8 cellular contexts compared by ENCODE assay signal in genomic region chr6:35624341-35625070, GRCh38.
DNase-seq lines count a peak whose midpoint lies in the region; ATAC-seq, FAIRE-seq and TF ChIP-seq lines count a peak whose summit lies in the region.

No MANE protein-coding gene starts in this region.

- 93% methylated on average over 9 of the region's 9 CpGs; no CpG with 5 or more reads in 1 of the 2 experiments for WGBS in H1 (ENCODE audit: extremely low coverage in 1 of 2, insufficient coverage in 1 of 2, insufficient read length in 1 of 2, insufficient replicate concordance in 2 of 2, low coverage in 1 of 2, low lambda C conversion rate in 2 of 2, missing lambda C conversion rate in 1 of 2), 2 experiments

- H3K4ac ChIP-seq in H1 (replicated peaks; ENCODE audit: insufficient read length, low read depth, low read length): no peak overlapping the region

- H3K79me2 ChIP-seq in PC-9 (ENCODE audit: low read depth): no peaks in the 10 kb centered on the region
- no peaks in the 10 kb centered on the region for H3K79me2 ChIP-seq in H1 (ENCODE audit: control insufficient read depth in 1 of 2, insufficient read depth in 2 of 2, low read length in 2 of 2)

- no peak overlapping the region for H3K14ac ChIP-seq in H1 (ENCODE audit: insufficient read length)

- H3K4me3 ChIP-seq in PC-9: no peak overlapping the region
- no peak overlapping the region for H3K4me3 ChIP-seq in H1 (ENCODE audit: extremely low read depth in 1 of 4, insufficient read depth in 2 of 4, low read depth in 3 of 4, low read length in 4 of 4)
- no peak overlapping the region for H3K4me3 ChIP-seq in effector memory CD4-positive, alpha-beta T cell (ENCODE audit: insufficient read depth, low read depth, low read length, poor library complexity, severe bottlenecking)

- H3K9me3 ChIP-seq in PC-9 (ENCODE audit: insufficient read depth, low read depth) (no peaks in the 10 kb centered on the region), H1 (ENCODE audit: insufficient read depth in 2 of 2, low read depth in 1 of 2, low read length in 1 of 2) (no peaks in the 10 kb centered on the region)
- no peaks in the 10 kb centered on the region for H3K9me3 ChIP-seq in effector memory CD4-positive, alpha-beta T cell (ENCODE audit: control insufficient read depth, low read length)

- no peak overlapping the region for H2BK15ac ChIP-seq in H1 (ENCODE audit: low read length)

- H3K27me3 ChIP-seq in PC-9 (ENCODE audit: insufficient read depth, low read depth) (no peaks in the 10 kb centered on the region), H1 (replicated peaks in 1 of 4; ENCODE audit: control insufficient read depth in 3 of 4, extremely low read depth in 1 of 4, insufficient read depth in 3 of 4, low read length in 3 of 4) (no peaks in the 10 kb centered on the region)
- no peaks in the 10 kb centered on the region for H3K27me3 ChIP-seq in effector memory CD4-positive, alpha-beta T cell (replicated peaks; ENCODE audit: control insufficient read depth, insufficient read depth, low read length, poor library complexity, severe bottlenecking)

- peaks cover 12% of the 10 kb centered on the region for H3K4me1 Mint-ChIP-seq in activated CD4-positive, alpha-beta T cell treated with anti-CD3 and anti-CD28 coated beads, Interleukin-2, amount 10 ng/mL, durations not matched to agents 24 days and 14 days
- peaks cover 7% of the 10 kb centered on the region for H3K4me1 Mint-ChIP-seq in stimulated activated effector memory CD8-positive, alpha-beta T cell treated with anti-CD3 and anti-CD28 coated beads, Interleukin-12 subunit alpha, Interleukin-12 subunit beta, amount 100 ng/mL, for 72 hours

- peak overlapping the region; percentile 69 for H3K27ac Mint-ChIP-seq in activated CD4-positive, alpha-beta T cell treated with anti-CD3 and anti-CD28 coated beads, Interleukin-2, amount 10 ng/mL, durations not matched to agents 24 days and 14 days
- no peak overlapping the region for H3K27ac Mint-ChIP-seq in stimulated activated effector memory CD8-positive, alpha-beta T cell treated with anti-CD3 and anti-CD28 coated beads, Interleukin-12 subunit alpha, Interleukin-12 subunit beta, amount 100 ng/mL, for 72 hours

- H3K9me2 ChIP-seq in PC-9 (ENCODE audit: insufficient read depth): no peaks in the 10 kb centered on the region

- no peak overlapping the region for H2BK120ac ChIP-seq in H1 (replicated peaks; ENCODE audit: low read depth, low read length)

- H4K20me1 ChIP-seq in PC-9 (ENCODE audit: insufficient read depth) (no peaks in the 10 kb centered on the region), H1 (replicated peaks in 1 of 2; ENCODE audit: control insufficient read depth in 1 of 2, insufficient read depth in 2 of 2, low read length in 2 of 2) (no peaks in the 10 kb centered on the region)

- FAIRE-seq in H1 (lab: Jason Lieb, UNC) (no peak), RCC 7860 (lab: Jason Lieb, UNC) (no peak)

- no peaks in the 10 kb centered on the region for H3K27me3 Mint-ChIP-seq in activated CD4-positive, alpha-beta T cell treated with anti-CD3 and anti-CD28 coated beads, Interleukin-2, amount 10 ng/mL, durations not matched to agents 24 days and 14 days

- BruUV-seq in PC-9 (replicated peaks; lab: Mats Ljungman, UMichigan): no TSS peak

- no peaks in the 10 kb centered on the region for H3K36me3 ChIP-seq in PC-9 (ENCODE audit: low read depth)
- peaks cover 0 to 3% (median 0%) of the 10 kb centered on the region in 4 experiments; a peak in 3 of 8 replicates for H3K36me3 ChIP-seq in H1 (ENCODE audit: control insufficient read depth in 2 of 4, insufficient read depth in 4 of 4, low read length in 3 of 4)
- H3K36me3 ChIP-seq in effector memory CD4-positive, alpha-beta T cell (ENCODE audit: control insufficient read depth, insufficient read depth, low read length): peaks cover 7% of the 10 kb centered on the region

- H2AFZ ChIP-seq in PC-9 (0 out of 2 replicates have a peak overlapping the region, but pooled peaks have one; percentile 19), H1 (ENCODE audit: low read length) (no peak overlapping the region)

- no peak overlapping the region for H2AK5ac ChIP-seq in H1 (ENCODE audit: low read depth, low read length)

- H4K91ac ChIP-seq in H1 (replicated peaks; ENCODE audit: insufficient read length, low read length): no peak overlapping the region

- POLR2A ChIA-PET in PC-9 (lab: Charles Lee; ENCODE audit: unreplicated experiment) (no interaction called here), H1 (lab: Charles Lee; ENCODE audit: partially characterized antibody) (interaction anchor here (0.6 to 1.6 kb wide), 5 partner anchors 8 to 108 kb away, joined by 3 to 4 read pairs (median 3); no protein-coding TSS in a partner anchor)

- no peaks in the 10 kb centered on the region for H3K23me2 ChIP-seq in H1 (ENCODE audit: low read depth, low read length)

- peak in 1 of 2 experiments; percentile 39; a peak in 2 of 4 replicates for TF ChIP-seq RAD21 in H1 (IDR thresholded peaks at IDR 0.05 in 1 of 2, conservative IDR thresholded peaks at IDR 0.05 in 1 of 2; ENCODE audit: low read depth in 2 of 2, low read length in 2 of 2)

- no peak for TF ChIP-seq POLR2A in H1 (IDR thresholded peaks at IDR 0.05; ENCODE audit: control extremely low read depth in 1 of 2, low read depth in 2 of 2, low read length in 2 of 2)

- H3K4me3 Mint-ChIP-seq in activated CD4-positive, alpha-beta T cell treated with anti-CD3 and anti-CD28 coated beads, Interleukin-2, amount 10 ng/mL, durations not matched to agents 24 days and 14 days: no peak overlapping the region
- H3K4me3 Mint-ChIP-seq in stimulated activated effector memory CD8-positive, alpha-beta T cell treated with anti-CD3 and anti-CD28 coated beads, Interleukin-12 subunit alpha, Interleukin-12 subunit beta, amount 100 ng/mL, for 72 hours: no peak overlapping the region

- H3K4me2 ChIP-seq in PC-9 (no peak overlapping the region), H1 (ENCODE audit: insufficient read depth in 1 of 2, low read depth in 2 of 2, low read length in 2 of 2) (no peak overlapping the region)

- TF ChIP-seq EP300 in H1 (IDR thresholded peaks at IDR 0.05; ENCODE audit: borderline replicate concordance in 1 of 2, low read depth in 2 of 2, low read length in 2 of 2): no peak

- H3K36me3 Mint-ChIP-seq in activated CD4-positive, alpha-beta T cell treated with anti-CD3 and anti-CD28 coated beads, Interleukin-2, amount 10 ng/mL, durations not matched to agents 24 days and 14 days (ENCODE audit: low read depth): peaks cover 20% of the 10 kb centered on the region
- H3K36me3 Mint-ChIP-seq in stimulated activated effector memory CD8-positive, alpha-beta T cell treated with anti-CD3 and anti-CD28 coated beads, Interleukin-12 subunit alpha, Interleukin-12 subunit beta, amount 100 ng/mL, for 72 hours: peaks cover 11% of the 10 kb centered on the region

- H3K56ac ChIP-seq in H1 (replicated peaks; ENCODE audit: insufficient read length, low read depth, low read length): no peak overlapping the region

- no peak overlapping the region for H4K5ac ChIP-seq in H1 (ENCODE audit: insufficient read length, low read depth, low read length)

- no peak overlapping the region for H2BK12ac ChIP-seq in H1 (ENCODE audit: low read depth, low read length)

- intact Hi-C loops in activated CD4-positive, alpha-beta T cell treated with anti-CD3 and anti-CD28 coated beads, Interleukin-2, amount 10 ng/mL, durations not matched to agents 24 days and 14 days (cut with micrococcal nuclease): loop anchor here (1.0 kb wide), 1 partner anchor 40 kb away; no protein-coding TSS in a partner anchor
- intact Hi-C loops in PC-9 (cut with micrococcal nuclease; ENCODE audit: unreplicated experiment): loop anchor here (1.0 kb wide), 1 partner anchor 40 kb away; no protein-coding TSS in a partner anchor

- no peak overlapping the region for H3K23ac ChIP-seq in H1 (ENCODE audit: insufficient read length)

- TF ChIP-seq CTCF in PC-9 (conservative IDR thresholded peaks at IDR 0.05) (peak; percentile 63), H1 (IDR thresholded peaks at IDR 0.05; ENCODE audit: control extremely low read depth in 1 of 3, insufficient read depth in 1 of 3, low read depth in 1 of 3, low read length in 3 of 3) (peak in 2 of 3 experiments; percentile 28 to 40; a peak in 2 of 4 replicates)

- H2BK5ac ChIP-seq in H1 (ENCODE audit: low read depth, low read length): no peak overlapping the region

- no peaks in the 10 kb centered on the region for H3K79me1 ChIP-seq in H1 (ENCODE audit: low read depth, low read length)

- peak; percentile 71 for ATAC-seq in stimulated activated effector memory CD8-positive, alpha-beta T cell treated with anti-CD3 and anti-CD28 coated beads, Interleukin-12 subunit alpha, Interleukin-12 subunit beta, amount 100 ng/mL, for 72 hours

- H3K9ac ChIP-seq in H1 (replicated peaks in 1 of 4; ENCODE audit: extremely low read depth in 1 of 4, low read depth in 3 of 4, low read length in 3 of 4): no peak overlapping the region

- H3K4me1 ChIP-seq in PC-9 (replicated peaks; ENCODE audit: insufficient read depth) (peaks cover 6% of the 10 kb centered on the region; the same call in 1 of the 2 replicates), H1 (replicated peaks in 1 of 4; ENCODE audit: control insufficient read depth in 3 of 4, insufficient read depth in 4 of 4, low read length in 3 of 4) (no peaks in the 10 kb centered on the region)
- peaks cover 17% of the 10 kb centered on the region for H3K4me1 ChIP-seq in effector memory CD4-positive, alpha-beta T cell (ENCODE audit: control insufficient read depth, insufficient read depth, low read length, poor library complexity, severe bottlenecking)

- H2BK20ac ChIP-seq in H1 (ENCODE audit: low read length): no peak overlapping the region

- H3K27ac ChIP-seq in PC-9 (no peak overlapping the region), H1 (ENCODE audit: low read depth, low read length) (no peak overlapping the region)
- H3K27ac ChIP-seq in effector memory CD4-positive, alpha-beta T cell (ENCODE audit: insufficient read depth, low read length, poor library complexity, severe bottlenecking): no peak overlapping the region

- CTCF ChIA-PET in PC-9 (lab: Charles Lee): interaction anchor here (0.6 to 1.2 kb wide), 5 partner anchors 33 to 327 kb away, joined by 3 to 8 read pairs (median 3); no protein-coding TSS in a partner anchor
- CTCF ChIA-PET in H1 (lab: Charles Lee; ENCODE audit: partially characterized antibody): interaction anchor here (0.6 to 5.0 kb wide), 42 partner anchors 8 to 184 kb away, joined by 3 to 28 read pairs (median 4); no protein-coding TSS in a partner anchor

- H3K18ac ChIP-seq in H1 (ENCODE audit: extremely low read depth, low read length): no peak overlapping the region

- no peak overlapping the region for H4K8ac ChIP-seq in H1 (ENCODE audit: extremely low read depth, insufficient read depth, low read length)

- DNase-seq in activated CD4-positive, alpha-beta T cell treated with anti-CD3 and anti-CD28 coated beads, Interleukin-2, amount 10 ng/mL, durations not matched to agents 24 days and 14 days: peak; percentile 63
- no peak for DNase-seq in activated CD4-positive, alpha-beta T cell treated with anti-CD3 and anti-CD28 coated beads, Interleukin-2, amount 50 U/mL, for 1 hour
- peak in 1 of 2 experiments; percentile 43 for DNase-seq in PC-9
- DNase-seq in H1 (ENCODE audit: low read depth in 1 of 2, low spot score in 2 of 2): no peak
- DNase-seq in stimulated activated effector memory CD8-positive, alpha-beta T cell treated with anti-CD3 and anti-CD28 coated beads, Interleukin-12 subunit alpha, Interleukin-12 subunit beta, amount 100 ng/mL, for 72 hours (ENCODE audit: low spot score in 2 of 2): no peak
- no peak for DNase-seq in RCC 7860 (ENCODE audit: low spot score)
- no peak for DNase-seq in SKM-1 treated with dmso at 0.1 percent for 144 hours (lab: John Stamatoyannopoulos, UW; ENCODE audit: unreplicated experiment)
- DNase-seq in effector memory CD4-positive, alpha-beta T cell: no peak

- H3F3A ChIP-seq in PC-9 (ENCODE audit: insufficient read depth, low read depth): no peaks in the 10 kb centered on the region

- no peaks in the 10 kb centered on the region for H3K9me3 Mint-ChIP-seq in activated CD4-positive, alpha-beta T cell treated with anti-CD3 and anti-CD28 coated beads, Interleukin-2, amount 10 ng/mL, durations not matched to agents 24 days and 14 days
- no peaks in the 10 kb centered on the region for H3K9me3 Mint-ChIP-seq in stimulated activated effector memory CD8-positive, alpha-beta T cell treated with anti-CD3 and anti-CD28 coated beads, Interleukin-12 subunit alpha, Interleukin-12 subunit beta, amount 100 ng/mL, for 72 hours
